Comparison of ENCODE assay signal across 12 cellular contexts in the genomic region with DNA sequence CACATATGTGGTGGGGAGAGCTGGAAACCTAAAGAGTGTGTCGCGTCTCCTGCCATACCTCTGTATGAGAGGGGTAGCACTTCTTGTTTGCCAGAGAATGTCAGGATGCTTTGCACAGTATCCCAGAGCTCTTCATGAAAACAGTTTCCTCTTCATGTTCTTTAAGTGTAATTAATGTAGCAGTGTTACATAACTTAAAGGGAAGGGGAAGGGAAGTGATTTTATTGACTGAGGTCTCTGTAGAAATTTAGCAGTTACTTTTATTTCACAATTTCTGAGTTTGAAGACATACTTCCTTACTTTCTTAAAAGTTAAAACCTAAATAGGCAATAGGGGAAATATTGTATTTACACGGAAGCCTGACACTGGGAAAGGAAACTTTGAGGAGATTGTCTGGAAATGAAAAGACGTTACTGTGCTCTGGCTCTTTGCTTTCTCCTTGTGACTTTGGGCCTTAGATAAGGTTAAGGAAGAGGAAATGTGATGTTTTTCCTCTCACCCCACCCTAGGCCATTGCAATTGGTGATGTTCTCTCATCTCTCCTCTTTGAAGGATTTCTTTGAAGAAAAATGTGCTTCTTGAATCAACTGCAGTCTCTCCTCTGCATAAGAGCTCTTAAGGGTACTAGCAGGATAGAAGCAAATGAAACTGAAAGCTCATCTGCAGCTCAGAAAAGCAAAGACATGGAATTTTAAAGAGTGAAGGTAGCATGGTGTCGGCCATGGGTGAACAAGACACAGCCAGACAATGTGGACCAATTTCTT. TPM values are rescaled to one million over a fixed set of nuclear protein-coding genes. Genes with fewer than 3 reads are reported as not detected.
DNase-seq lines count a peak whose midpoint lies in the region; ATAC-seq and TF ChIP-seq lines count a peak whose summit lies in the region.
"Had no signal": no experiment of that assay in that cellular context is flagged by ENCODE, and none has a peak within 500 bp of the region (broad histone marks: within the 10 kb centered on the region; RNA-seq: fewer than 3 reads in every experiment).

No MANE protein-coding gene starts in this region.

- TF ChIP-seq POLR2A in vagina (IDR thresholded peaks at IDR 0.05) = no peak

- H3K27ac ChIP-seq in lower lobe of right lung (peak overlapping the region; percentile 42), vagina (peak overlapping the region; percentile 43)

- H3K27me3 Mint-ChIP-seq in activated naive CD8-positive, alpha-beta T cell = no peaks in the 10 kb centered on the region

- intact Hi-C loops in lower lobe of right lung (cut with DNase I) (no loop called here), vagina (cut with DNase I) (no loop called here)

- H3K4me1 ChIP-seq in lower lobe of right lung = peaks cover 36% of the 10 kb centered on the region
- H3K4me1 ChIP-seq in vagina = peaks cover 20% of the 10 kb centered on the region

- peak overlapping the region; percentile 27 for H3K4me3 ChIP-seq in lower lobe of right lung
- H3K4me3 ChIP-seq in vagina = no peak overlapping the region
- H3K4me3 ChIP-seq: HAP-1, MG63 had no signal

- peaks cover 76% of the 10 kb centered on the region for H3K4me1 Mint-ChIP-seq in activated naive CD8-positive, alpha-beta T cell (ENCODE audit: low read depth)

- no peaks in the 10 kb centered on the region for H3K9me3 ChIP-seq in lower lobe of right lung
- H3K9me3 ChIP-seq in vagina = no peaks in the 10 kb centered on the region
- H3K9me3 ChIP-seq: HAP-1, MG63 had no signal

- ATAC-seq in lower lobe of right lung (peak; percentile 39 to 62), GM21723 (IDR thresholded peaks at IDR 0.05; ENCODE audit: unreplicated experiment) (no peak)
- ATAC-seq: sciatic nerve had no signal

- peak overlapping the region; percentile 71 for H3K4me3 Mint-ChIP-seq in activated naive CD8-positive, alpha-beta T cell

- H3K36me3 ChIP-seq in lower lobe of right lung (peaks cover 53% of the 10 kb centered on the region), vagina (peaks cover 0 to 37% of the 10 kb centered on the region in 2 donors)

- TF ChIP-seq CTCF in lower lobe of right lung (IDR thresholded peaks at IDR 0.05) (no peak), vagina (IDR thresholded peaks at IDR 0.05) (no peak)

- no peaks in the 10 kb centered on the region for H3K9me3 Mint-ChIP-seq in activated naive CD8-positive, alpha-beta T cell (ENCODE audit: low read depth)

- H3K27me3 ChIP-seq in lower lobe of right lung (ENCODE audit: low read depth) (no peaks in the 10 kb centered on the region), vagina (no peaks in the 10 kb centered on the region)
- H3K27me3 ChIP-seq: MG63 had no signal

- DNase-seq in stimulated activated naive CD4-positive, alpha-beta T cell (lab: John Stamatoyannopoulos, UW) = peak in 4 of 6 experiments; percentile 1 to 77 (median 73)
- DNase-seq in stimulated activated naive CD4-positive, alpha-beta T cell treated with Interleukin-2 at 50 U/mL for 16 hours (lab: John Stamatoyannopoulos, UW) = no peak
- DNase-seq in lower lobe of right lung (no peak), vagina (ENCODE audit: extremely low spot score in 2 of 2) (no peak), NCI-H146 treated with DMSO at 0.1 percent for 48 hours (lab: John Stamatoyannopoulos, UW; ENCODE audit: unreplicated experiment) (no peak), OCI-M2 (lab: John Stamatoyannopoulos, UW; ENCODE audit: unreplicated experiment) (no peak)
- DNase-seq: MG63, NCI-H774 had no signal

- H3K27ac Mint-ChIP-seq in activated naive CD8-positive, alpha-beta T cell = peak overlapping the region; percentile 97

- H3K36me3 Mint-ChIP-seq in activated naive CD8-positive, alpha-beta T cell = peaks cover 13% of the 10 kb centered on the region

RNA-seq across cellular contexts. Expression of gene NXPE3, which starts 6.0 kb away (rescaled TPM):
- total RNA-seq in lower lobe of right lung (22.0 TPM), vagina (13.3 TPM)

Comparison
In these comparisons a context has a peak if more than half of its experiments do, and no peak if none do; other contexts are left out.
1. DNase-seq: peak in stimulated activated naive CD4-positive, alpha-beta T cell (4 of 6); none in stimulated activated naive CD4-positive, alpha-beta T cell treated with Interleukin-2 at 50 U/mL for 16 hours (single experiment), lower lobe of right lung (single experiment), vagina (0 of 2), NCI-H146 treated with DMSO at 0.1 percent for 48 hours (single experiment) and OCI-M2 (single experiment).